24 cellular contexts compared by ENCODE assay signal in genomic region chr10:8360814-8361509, GRCh38.
DNase-seq lines count a peak whose midpoint lies in the region; ATAC-seq and TF ChIP-seq lines count a peak whose summit lies in the region.
"Had no signal": no experiment of that assay in that cellular context is flagged by ENCODE, and none has a peak within 500 bp of the region (broad histone marks: within the 10 kb centered on the region; RNA-seq: fewer than 3 reads in every experiment).

No MANE protein-coding gene starts in this region.

- no peaks in the 10 kb centered on the region for H3K36me3 ChIP-seq in BLaER1
- H3K36me3 ChIP-seq in PC-3 (ENCODE audit: low read depth, low read length), result no peaks in the 10 kb centered on the region
- H3K36me3 ChIP-seq: MG63, neutrophil had no signal

- H3K4me2 ChIP-seq in BLaER1 (peak overlapping the region; percentile 60), PC-3 (ENCODE audit: low read length) (no peak overlapping the region)
- H3K4me2 ChIP-seq: SK-N-SH had no signal

- DNase-seq in PC-3 (peak; percentile 14), cardiac fibroblast (ENCODE audit: low read depth in 2 of 2) (peak; percentile 3 to 15), NCI-H2081 treated with DMSO at 0.1 percent for 48 hours (lab: John Stamatoyannopoulos, UW) (no peak), SHP77 (lab: John Stamatoyannopoulos, UW) (no peak), omental fat pad (ENCODE audit: low spot score) (no peak)
- DNase-seq: activated effector memory CD4-positive, alpha-beta T cell treated with Interleukin-2 at 50 U/mL for 16 hours; CD4-positive, alpha-beta T cell; cortex of kidney; DMS153; kidney glomerular epithelial cell; MG63; NCI-H1436; NCI-H524; psoas muscle; RPMI8226; SK-N-SH; T1000; testis had no signal

- no TSS peak for BruUV-seq in PC-3 (replicated peaks; lab: Mats Ljungman, UMichigan)

- CTCF ChIA-PET in PC-3 (lab: Charles Lee), result no interaction called here

- no peak overlapping the region for H2AFZ ChIP-seq in PC-3 (ENCODE audit: low read length)

- H3K79me2 ChIP-seq in PC-3 (ENCODE audit: low read length), result no peaks in the 10 kb centered on the region

- H3K9ac ChIP-seq in BLaER1, result no peak overlapping the region
- no peak overlapping the region for H3K9ac ChIP-seq in PC-3 (ENCODE audit: low read length)
- H3K9ac ChIP-seq: SK-N-SH had no signal

- TF ChIP-seq CTCF in PC-3 (conservative IDR thresholded peaks at IDR 0.05; ENCODE audit: low read depth, low read length) (no peak), cardiac fibroblast (IDR thresholded peaks at IDR 0.05; ENCODE audit: low read depth, low read length) (no peak), omental fat pad (IDR thresholded peaks at IDR 0.05) (no peak)

- POLR2A ChIA-PET in PC-3 (lab: Charles Lee; ENCODE audit: unreplicated experiment), result no interaction called here

- H3K4me1 ChIP-seq in BLaER1 (peaks cover 45% of the 10 kb centered on the region), PC-3 (ENCODE audit: insufficient read depth, low read length) (peaks cover 11% of the 10 kb centered on the region)
- H3K4me1 ChIP-seq: psoas muscle had no signal

- ATAC-seq in GM18498 (IDR thresholded peaks at IDR 0.05; ENCODE audit: unreplicated experiment), result peak; percentile 8
- no peak for ATAC-seq in PC-3
- ATAC-seq in HG02884 (IDR thresholded peaks at IDR 0.05; ENCODE audit: unreplicated experiment), result no peak
- no peak for ATAC-seq in omental fat pad (ENCODE audit: low FRiP score)
- ATAC-seq: psoas muscle, WTC11 had no signal

- H3K27me3 ChIP-seq in BLaER1 (no peaks in the 10 kb centered on the region), PC-3 (ENCODE audit: low read length) (no peaks in the 10 kb centered on the region)
- H3K27me3 ChIP-seq: MG63, neutrophil, testis had no signal

- H3K4me3 ChIP-seq in BLaER1 (no peak overlapping the region), PC-3 (ENCODE audit: low read length) (no peak overlapping the region), cardiac fibroblast (replicated peaks in 1 of 2; ENCODE audit: low read depth in 2 of 2, low read length in 2 of 2) (no peak overlapping the region)
- H3K4me3 ChIP-seq: lung, MG63, psoas muscle, testis had no signal

- no peaks in the 10 kb centered on the region for H3F3A ChIP-seq in PC-3 (ENCODE audit: low read length, unreplicated experiment)

- H3K9me3 ChIP-seq in BLaER1 (peaks cover 6% of the 10 kb centered on the region), PC-3 (ENCODE audit: low read length) (no peaks in the 10 kb centered on the region)
- H3K9me3 ChIP-seq: MG63, neutrophil, psoas muscle, SK-N-SH, testis had no signal

- no peaks in the 10 kb centered on the region for H3K9me2 ChIP-seq in PC-3 (replicated peaks; ENCODE audit: low read length)
- H3K9me2 ChIP-seq: SK-N-SH had no signal

- intact Hi-C loops in PC-3 (cut with micrococcal nuclease), result loop anchor here (10.0 kb wide), 1 partner anchor 306 kb away; the partner anchor contains the start of gene GATA3

- no peak overlapping the region for H3K27ac ChIP-seq in BLaER1
- H3K27ac ChIP-seq in PC-3 (ENCODE audit: low read length), result no peak overlapping the region
- H3K27ac ChIP-seq: neutrophil, psoas muscle, testis had no signal

- no peaks in the 10 kb centered on the region for H4K20me1 ChIP-seq in BLaER1
- H4K20me1 ChIP-seq in PC-3 (ENCODE audit: low read length), result no peaks in the 10 kb centered on the region

Comparison
In these comparisons a context has a peak if more than half of its experiments do, and no peak if none do; other contexts are left out.
1. DNase-seq: peak in PC-3 (single experiment) and cardiac fibroblast (2 of 2); none in NCI-H2081 treated with DMSO at 0.1 percent for 48 hours (single experiment), SHP77 (0 of 2) and omental fat pad (single experiment).